ENCODE assay signal across 18 cellular contexts in the genomic region with DNA sequence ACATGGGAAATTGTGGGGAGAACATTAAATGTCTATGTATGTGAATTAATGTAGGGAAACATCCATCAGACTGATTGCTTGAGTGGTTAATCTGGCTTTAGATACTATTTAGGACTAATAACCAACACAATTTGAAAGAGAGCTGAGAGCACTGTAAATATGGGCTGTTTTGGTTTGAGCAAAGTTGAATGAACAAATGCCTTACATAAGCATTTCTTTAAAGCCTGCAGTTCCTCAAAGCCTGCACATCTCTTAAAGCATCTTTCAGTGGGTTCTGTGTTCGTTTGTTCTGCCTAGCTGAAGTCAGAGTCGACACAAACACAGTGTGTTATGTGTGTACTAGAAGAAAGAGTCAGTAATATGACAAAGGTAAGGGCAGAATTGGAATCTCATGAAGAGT.
DNase-seq lines count a peak whose midpoint lies in the region; ATAC-seq, FAIRE-seq and TF ChIP-seq lines count a peak whose summit lies in the region.
"Had no signal": no experiment of that assay in that cellular context is flagged by ENCODE, and none has a peak within 500 bp of the region (broad histone marks: within the 10 kb centered on the region; RNA-seq: fewer than 3 reads in every experiment).

No MANE protein-coding gene starts in this region.

- H3K23me2 ChIP-seq in H1 (ENCODE audit: low read depth, low read length), result no peaks in the 10 kb centered on the region

- H3K4me3 ChIP-seq in A549, result no peak overlapping the region
- H3K4me3 ChIP-seq in HEK293 (ENCODE audit: low read depth, low read length), result no peak overlapping the region
- H3K4me3 ChIP-seq in H1 (ENCODE audit: extremely low read depth in 1 of 4, insufficient read depth in 2 of 4, low read depth in 3 of 4, low read length in 4 of 4), result no peak overlapping the region
- no peak overlapping the region for H3K4me3 ChIP-seq in mesendoderm (ENCODE audit: low read length)
- H3K4me3 ChIP-seq in HAP-1, result no peak overlapping the region
- H3K4me3 ChIP-seq: BLaER1 treated with 17β-estradiol and CSF1 and Interleukin-3, amounts not matched to agents 10 nM and 100 nM; GM12878 had no signal

- DNase-seq in A549 (ENCODE audit: low read depth in 1 of 2, low spot score in 1 of 2) (no peak), H1 (ENCODE audit: low read depth in 1 of 2, low spot score in 2 of 2) (no peak), mesendoderm (no peak), hepatic stellate cell (ENCODE audit: low spot score) (no peak), iPS-NIHi7 (ENCODE audit: extremely low spot score) (no peak), HAP-1 (ENCODE audit: low spot score in 2 of 2) (no peak)
- DNase-seq: 8988T; Calu3; CD8-positive, alpha-beta T cell; DMS 273 treated with DMSO at 0.1 percent for 48 hours; DMS53; DND-41; EL had no signal

- no peak overlapping the region for H4K5ac ChIP-seq in H1 (ENCODE audit: insufficient read length, low read depth, low read length)
- peak overlapping the region; percentile 18 for H4K5ac ChIP-seq in mesendoderm (ENCODE audit: low read length)

- H3K27me3 ChIP-seq in H1 (replicated peaks in 1 of 4; ENCODE audit: control insufficient read depth in 3 of 4, extremely low read depth in 1 of 4, insufficient read depth in 3 of 4, low read length in 3 of 4) (no peaks in the 10 kb centered on the region; a peak in 2 of 7 replicates), mesendoderm (ENCODE audit: insufficient read depth, low read length, poor library complexity) (no peaks in the 10 kb centered on the region), HAP-1 (ENCODE audit: low read depth) (no peaks in the 10 kb centered on the region)
- H3K27me3 ChIP-seq: BLaER1 treated with 17β-estradiol and CSF1 and Interleukin-3, amounts not matched to agents 10 nM and 100 nM had no signal

- H3K36me3 ChIP-seq in HEK293 (ENCODE audit: control insufficient read depth in 2 of 2, insufficient read depth in 1 of 2, low read length in 2 of 2) (no peaks in the 10 kb centered on the region), H1 (ENCODE audit: control insufficient read depth in 2 of 4, insufficient read depth in 4 of 4, low read length in 3 of 4) (no peaks in the 10 kb centered on the region), mesendoderm (ENCODE audit: control insufficient read depth, insufficient read depth, low read length) (no peaks in the 10 kb centered on the region), HAP-1 (replicated peaks) (no peaks in the 10 kb centered on the region)
- H3K36me3 ChIP-seq: BLaER1 treated with 17β-estradiol and CSF1 and Interleukin-3, amounts not matched to agents 10 nM and 100 nM had no signal

- H2BK5ac ChIP-seq in H1 (ENCODE audit: low read depth, low read length) (no peak overlapping the region), mesendoderm (ENCODE audit: low read length) (no peak overlapping the region)

- 16% methylated on average over 2 of the region's 2 CpGs for WGBS in A549 (ENCODE audit: missing lambda C conversion rate)
- 87% methylated on average over 2 of the region's 2 CpGs; no CpG with 5 or more reads in 1 of the 2 experiments for WGBS in H1 (ENCODE audit: extremely low coverage in 1 of 2, insufficient coverage in 1 of 2, insufficient read length in 1 of 2, insufficient replicate concordance in 2 of 2, low coverage in 1 of 2, low lambda C conversion rate in 2 of 2, missing lambda C conversion rate in 1 of 2), 2 experiments
- WGBS in mesendoderm (ENCODE audit: extremely low coverage, insufficient coverage, low lambda C conversion rate), result no CpG with 5 or more reads among the region's 2 CpGs

- no peak for ATAC-seq in A549
- ATAC-seq: CD8-positive, alpha-beta T cell; GM12878; HCT116 had no signal

- H2AK5ac ChIP-seq in H1 (ENCODE audit: low read depth, low read length) (no peak overlapping the region), mesendoderm (ENCODE audit: low read length) (no peak overlapping the region)

- POLR2A ChIA-PET in A549 (lab: Yijun Ruan, JAX), result no interaction called here
- POLR2A ChIA-PET in HEK293 (lab: Yijun Ruan, JAX), result no interaction called here
- POLR2A ChIA-PET in H1 (lab: Charles Lee; ENCODE audit: partially characterized antibody), result interaction anchor here (0.6 to 1.4 kb wide), 2 partner anchors 16 to 28 kb away, joined by 3 to 4 read pairs; no protein-coding TSS in a partner anchor

- H2BK120ac ChIP-seq in H1 (replicated peaks; ENCODE audit: low read depth, low read length) (peak overlapping the region; percentile 51), mesendoderm (ENCODE audit: low read depth, low read length) (no peak overlapping the region)

- no peaks in the 10 kb centered on the region for H4K20me1 ChIP-seq in H1 (replicated peaks in 1 of 2; ENCODE audit: control insufficient read depth in 1 of 2, insufficient read depth in 2 of 2, low read length in 2 of 2)
- H4K20me1 ChIP-seq: BLaER1 treated with 17β-estradiol and CSF1 and Interleukin-3, amounts not matched to agents 10 nM and 100 nM had no signal

- H3K4me2 ChIP-seq in A549, result no peak overlapping the region
- H3K4me2 ChIP-seq in H1 (ENCODE audit: insufficient read depth in 1 of 2, low read depth in 2 of 2, low read length in 2 of 2), result no peak overlapping the region
- H3K4me2 ChIP-seq in mesendoderm (ENCODE audit: low read length), result no peak overlapping the region
- H3K4me2 ChIP-seq: BLaER1 treated with 17β-estradiol and CSF1 and Interleukin-3, amounts not matched to agents 10 nM and 100 nM had no signal

- no peak for TF ChIP-seq CTCF in A549 (IDR thresholded peaks at IDR 0.05)
- TF ChIP-seq CTCF in HEK293 (tag by site-specific recombination; IDR thresholded peaks at IDR 0.05), result no peak
- no peak for TF ChIP-seq CTCF in H1 (IDR thresholded peaks at IDR 0.05; ENCODE audit: control extremely low read depth in 1 of 3, insufficient read depth in 1 of 3, low read depth in 1 of 3, low read length in 3 of 3)

- H3K9me3 ChIP-seq in A549 (no peaks in the 10 kb centered on the region), HEK293 (ENCODE audit: control insufficient read depth, insufficient read depth, low read depth, low read length) (no peaks in the 10 kb centered on the region), H1 (ENCODE audit: insufficient read depth in 2 of 2, low read depth in 1 of 2, low read length in 1 of 2) (no peaks in the 10 kb centered on the region), HAP-1 (no peaks in the 10 kb centered on the region)
- H3K9me3 ChIP-seq: BLaER1 treated with 17β-estradiol and CSF1 and Interleukin-3, amounts not matched to agents 10 nM and 100 nM had no signal

- TF ChIP-seq EP300 in A549 (IDR thresholded peaks at IDR 0.05) (no peak), H1 (IDR thresholded peaks at IDR 0.05; ENCODE audit: borderline replicate concordance in 1 of 2, low read depth in 2 of 2, low read length in 2 of 2) (no peak)

- no peak overlapping the region for H3K23ac ChIP-seq in H1 (ENCODE audit: insufficient read length)
- no peak overlapping the region for H3K23ac ChIP-seq in mesendoderm (ENCODE audit: low read length)

- no peak overlapping the region for H4K8ac ChIP-seq in H1 (ENCODE audit: extremely low read depth, insufficient read depth, low read length)
- H4K8ac ChIP-seq in mesendoderm (ENCODE audit: low read depth, low read length), result no peak overlapping the region

- no peak overlapping the region for H2BK15ac ChIP-seq in H1 (ENCODE audit: low read length)
- H2BK15ac ChIP-seq in mesendoderm (replicated peaks; ENCODE audit: low read depth), result peak overlapping the region; percentile 21

- H3K4me1 ChIP-seq in A549 (no peaks in the 10 kb centered on the region), HEK293 (ENCODE audit: control insufficient read depth, insufficient read depth, low read length) (peaks cover 12% of the 10 kb centered on the region; the same call in 1 of the 2 replicates), H1 (replicated peaks in 1 of 4; ENCODE audit: control insufficient read depth in 3 of 4, insufficient read depth in 4 of 4, low read length in 3 of 4) (peaks cover 11 to 27% (median 17%) of the 10 kb centered on the region in 4 experiments; a peak in 6 of 7 replicates), mesendoderm (ENCODE audit: control insufficient read depth, low read depth, low read length) (peaks cover 8% of the 10 kb centered on the region), HAP-1 (peaks cover 9% of the 10 kb centered on the region; the same call in 1 of the 2 replicates)
- H3K4me1 ChIP-seq: BLaER1 treated with 17β-estradiol and CSF1 and Interleukin-3, amounts not matched to agents 10 nM and 100 nM had no signal

- H3K4ac ChIP-seq in H1 (replicated peaks; ENCODE audit: insufficient read length, low read depth, low read length) (no peak overlapping the region), mesendoderm (ENCODE audit: low read depth, low read length) (no peak overlapping the region)

- 0 out of 2 replicates have a peak overlapping the region, but pooled peaks have one; percentile 1 for H2BK20ac ChIP-seq in H1 (ENCODE audit: low read length)

- H2AFZ ChIP-seq in H1 (ENCODE audit: low read length), result no peak overlapping the region

- H3K79me2 ChIP-seq in H1 (ENCODE audit: control insufficient read depth in 1 of 2, insufficient read depth in 2 of 2, low read length in 2 of 2), result no peaks in the 10 kb centered on the region
- no peaks in the 10 kb centered on the region for H3K79me2 ChIP-seq in mesendoderm (ENCODE audit: control insufficient read depth, insufficient read depth, low read length)

- H3K56ac ChIP-seq in H1 (replicated peaks; ENCODE audit: insufficient read length, low read depth, low read length), result no peak overlapping the region
- H3K56ac ChIP-seq in mesendoderm (ENCODE audit: low read length), result peak overlapping the region; percentile 47

- in situ Hi-C loops in HAP-1 (cut with MboI; ENCODE audit: low sequenced_read_pairs), result no loop called here

- no peak for TF ChIP-seq POLR2A in A549 (IDR thresholded peaks at IDR 0.05; ENCODE audit: low read length)
- TF ChIP-seq POLR2A in H1 (IDR thresholded peaks at IDR 0.05; ENCODE audit: control extremely low read depth in 1 of 2, low read depth in 2 of 2, low read length in 2 of 2), result no peak

- FAIRE-seq in A549 (lab: Jason Lieb, UNC), result no peak
- FAIRE-seq in H1 (lab: Jason Lieb, UNC), result no peak
- FAIRE-seq: GM12878, H54 had no signal

- no peak overlapping the region for H3K27ac ChIP-seq in A549
- H3K27ac ChIP-seq in HEK293 (ENCODE audit: extremely low read depth, low read depth, low read length), result no peak overlapping the region
- no peak overlapping the region for H3K27ac ChIP-seq in H1 (ENCODE audit: low read depth, low read length)
- no peak overlapping the region for H3K27ac ChIP-seq in mesendoderm (ENCODE audit: low read depth, low read length)
- H3K27ac ChIP-seq: BLaER1 treated with 17β-estradiol and CSF1 and Interleukin-3, amounts not matched to agents 10 nM and 100 nM had no signal

- CTCF ChIA-PET in A549 (lab: Yijun Ruan, JAX), result interaction anchor here (0.6 kb wide), 1 partner anchor 15 kb away, joined by 3 read pairs; no protein-coding TSS in a partner anchor
- CTCF ChIA-PET in HEK293 (lab: Yijun Ruan, JAX), result interaction anchor here (0.6 to 1.5 kb wide), 2 partner anchors 9 to 10 kb away, joined by 3 read pairs; no protein-coding TSS in a partner anchor
- CTCF ChIA-PET in H1 (lab: Charles Lee; ENCODE audit: partially characterized antibody), result interaction anchor here (1.1 to 2.5 kb wide), 3 partner anchors 14 to 216 kb away, joined by 3 to 6 read pairs (median 3); no protein-coding TSS in a partner anchor

- peak overlapping the region; percentile 31 for H4K91ac ChIP-seq in H1 (replicated peaks; ENCODE audit: insufficient read length, low read length)

- no peak overlapping the region for H2BK12ac ChIP-seq in H1 (ENCODE audit: low read depth, low read length)

- TF ChIP-seq RAD21 in A549 (conservative IDR thresholded peaks at IDR 0.05 in 1 of 2, IDR thresholded peaks at IDR 0.05 in 1 of 2), result no peak
- TF ChIP-seq RAD21 in H1 (IDR thresholded peaks at IDR 0.05 in 1 of 2, conservative IDR thresholded peaks at IDR 0.05 in 1 of 2; ENCODE audit: low read depth in 2 of 2, low read length in 2 of 2), result no peak

- H3K79me1 ChIP-seq in H1 (ENCODE audit: low read depth, low read length), result no peaks in the 10 kb centered on the region
- H3K79me1 ChIP-seq in mesendoderm (ENCODE audit: low read length), result no peaks in the 10 kb centered on the region

- H3K9ac ChIP-seq in H1 (replicated peaks in 1 of 4; ENCODE audit: extremely low read depth in 1 of 4, low read depth in 3 of 4, low read length in 3 of 4), result no peak overlapping the region
- H3K9ac ChIP-seq in mesendoderm (ENCODE audit: low read length), result no peak overlapping the region
- H3K9ac ChIP-seq: BLaER1 treated with 17β-estradiol and CSF1 and Interleukin-3, amounts not matched to agents 10 nM and 100 nM had no signal

- peak overlapping the region; percentile 76; the same call in 1 of the 2 replicates for H3K18ac ChIP-seq in H1 (ENCODE audit: extremely low read depth, low read length)
- H3K18ac ChIP-seq in mesendoderm (ENCODE audit: low read length), result peak overlapping the region; percentile 1

- H3K14ac ChIP-seq in H1 (ENCODE audit: insufficient read length), result no peak overlapping the region
